9 cellular contexts compared by ENCODE assay signal in the genomic region with DNA sequence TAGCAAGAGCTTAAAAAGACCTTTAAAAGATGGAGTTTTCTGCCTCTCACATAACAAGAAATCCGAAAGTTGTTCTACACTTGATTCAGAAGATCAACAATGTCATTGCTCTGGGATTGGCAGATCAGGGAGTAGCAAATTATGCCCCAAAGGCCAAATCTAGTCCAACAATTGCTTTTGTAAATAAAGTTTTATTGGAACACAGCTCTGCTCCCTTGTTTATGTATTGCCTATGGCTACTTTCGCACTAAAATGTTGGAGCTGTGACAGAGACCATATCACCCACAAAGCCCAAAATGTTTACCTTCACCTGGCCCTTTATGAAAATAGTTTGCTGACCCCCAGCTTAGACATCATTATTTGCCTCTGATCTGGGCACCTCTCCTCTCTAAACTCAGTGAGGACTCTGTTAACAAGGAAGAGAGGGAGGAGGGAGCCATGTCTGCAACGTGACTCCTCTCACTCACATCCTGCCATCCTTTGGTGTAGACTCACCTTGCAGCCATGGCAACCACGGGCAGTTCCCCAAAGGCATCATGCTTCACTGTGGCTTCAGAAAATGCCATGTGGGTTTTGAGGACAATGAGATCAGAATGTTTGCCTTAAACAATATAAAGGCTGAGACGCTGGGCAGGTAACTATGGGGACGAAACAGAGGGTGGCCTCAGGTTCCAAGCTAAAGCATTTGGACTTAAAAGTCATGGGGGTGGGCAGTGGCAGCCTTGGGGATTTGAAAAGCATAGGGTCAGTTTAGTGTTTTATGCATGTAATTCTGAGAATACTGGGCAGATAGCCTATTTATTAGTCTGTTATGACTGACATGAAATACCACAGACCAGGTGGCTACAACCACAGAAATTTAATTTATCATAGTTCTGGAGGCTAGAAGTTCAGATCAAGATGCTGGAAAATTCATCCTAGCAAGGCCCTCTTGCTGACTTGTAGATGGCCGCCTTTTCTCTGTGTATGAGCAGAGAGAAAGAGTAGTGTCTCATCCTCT.
DNase-seq lines count a peak whose midpoint lies in the region; ATAC-seq and TF ChIP-seq lines count a peak whose summit lies in the region.
"Had no signal": no experiment of that assay in that cellular context is flagged by ENCODE, and none has a peak within 500 bp of the region (broad histone marks: within the 10 kb centered on the region; RNA-seq: fewer than 3 reads in every experiment).

No MANE protein-coding gene starts in this region.

- no peak overlapping the region for H3K4me3 Mint-ChIP-seq in H9

- ATAC-seq in HG03025 (IDR thresholded peaks at IDR 0.05; ENCODE audit: low FRiP score, unreplicated experiment) (no peak), GM21723 (IDR thresholded peaks at IDR 0.05; ENCODE audit: unreplicated experiment) (no peak)
- ATAC-seq: right cardiac atrium had no signal

- no peak overlapping the region for H3K4ac ChIP-seq in H9 (ENCODE audit: low read depth, low read length)

- peaks cover 2% of the 10 kb centered on the region; the same call in 1 of the 2 replicates for H3K27me3 Mint-ChIP-seq in H9 (ENCODE audit: low read depth)

- H3K4me3 ChIP-seq in Peyer's patch (no peak overlapping the region), SK-N-SH (ENCODE audit: low read depth in 2 of 2, low read length in 1 of 2) (no peak overlapping the region)

- H3K9ac ChIP-seq in H9 (ENCODE audit: extremely low read depth, insufficient read length, low read length): no peak overlapping the region
- no peak overlapping the region for H3K9ac ChIP-seq in SK-N-SH

- CTCF ChIA-PET in SK-N-SH (lab: Yijun Ruan, JAX): interaction anchor here (2.0 kb wide), 1 partner anchor 9 kb away, joined by 13 read pairs; no protein-coding TSS in a partner anchor

- H3T11ph ChIP-seq in H9 (ENCODE audit: low read length): no peak overlapping the region

- in situ Hi-C loops in GM13977 (cut with MboI; ENCODE audit: low pct_unique_long_range_greater_than_20kb, low sequenced_read_pairs, unreplicated experiment): no loop called here

- no peak for TF ChIP-seq EP300 in SK-N-SH (IDR thresholded peaks at IDR 0.05; ENCODE audit: borderline replicate concordance in 1 of 2, low read depth in 1 of 2, low read length in 1 of 2)

- no peaks in the 10 kb centered on the region for H3F3A ChIP-seq in SK-N-SH (replicated peaks; ENCODE audit: insufficient read depth)

- POLR2A ChIA-PET in SK-N-SH (lab: Yijun Ruan, JAX): no interaction called here

- no peak overlapping the region for H4K8ac ChIP-seq in H9 (replicated peaks; ENCODE audit: insufficient read length, low read depth, low read length)

- no peaks in the 10 kb centered on the region for H3K9me3 ChIP-seq in H9 (ENCODE audit: control insufficient read depth, low read depth, low read length)
- no peaks in the 10 kb centered on the region for H3K9me3 ChIP-seq in Peyer's patch
- no peaks in the 10 kb centered on the region for H3K9me3 ChIP-seq in SK-N-SH

- TF ChIP-seq RAD21 in SK-N-SH (IDR thresholded peaks at IDR 0.05; ENCODE audit: low read length): no peak

- H3K27me3 ChIP-seq in H9 (ENCODE audit: insufficient read depth, low read length) (no peaks in the 10 kb centered on the region), Peyer's patch (no peaks in the 10 kb centered on the region), SK-N-SH (ENCODE audit: insufficient read depth) (no peaks in the 10 kb centered on the region)

- TF ChIP-seq POLR2A in Peyer's patch (IDR thresholded peaks at IDR 0.05): no peak

- H2AK5ac ChIP-seq in H9 (ENCODE audit: insufficient read length, low read length): no peak overlapping the region

- H4K20me1 ChIP-seq in H9 (ENCODE audit: control insufficient read depth, insufficient read depth, insufficient read length): no peaks in the 10 kb centered on the region
- no peaks in the 10 kb centered on the region for H4K20me1 ChIP-seq in SK-N-SH (ENCODE audit: insufficient read depth)

- H3K36me3 ChIP-seq in Peyer's patch (no peaks in the 10 kb centered on the region), SK-N-SH (replicated peaks in 1 of 2; ENCODE audit: control insufficient read depth in 1 of 2, insufficient read depth in 2 of 2, low read length in 1 of 2) (no peaks in the 10 kb centered on the region)

- H3K23me2 ChIP-seq in H9 (ENCODE audit: insufficient read length, low read depth, low read length, poor library complexity, severe bottlenecking): no peaks in the 10 kb centered on the region

- DNase-seq in H9 (no peak), Peyer's patch (peak in 2 of 3 donors; percentile 29 to 64), GM13977 (ENCODE audit: low spot score) (no peak), SK-N-SH (no peak)
- peak; percentile 52 to 58 for DNase-seq in activated T-helper 1 cell treated with anti-CD3 and anti-CD28 coated beads, Interleukin-2, amount 50 U/mL, for 16 hours (ENCODE audit: low read depth in 1 of 2, low spot score in 1 of 2)
- DNase-seq in stimulated activated CD4-positive, alpha-beta T cell treated with anti-CD3 and anti-CD28 coated beads, Interleukin-15, amount 100 ng/mL, for 48 hours (ENCODE audit: low read depth in 2 of 2): peak; percentile 45 to 65
- DNase-seq: right cardiac atrium had no signal

- H2BK5ac ChIP-seq in H9 (ENCODE audit: insufficient read length, low read length): no peak overlapping the region

- H2AFZ ChIP-seq in H9 (ENCODE audit: low read length) (no peak overlapping the region), SK-N-SH (ENCODE audit: low read depth) (no peak overlapping the region)

- no peak for TF ChIP-seq CTCF in H9 (conservative IDR thresholded peaks at IDR 0.05)
- TF ChIP-seq CTCF in Peyer's patch (IDR thresholded peaks at IDR 0.05): no peak
- TF ChIP-seq CTCF in GM13977 (IDR thresholded peaks at IDR 0.05; ENCODE audit: extremely low read depth, insufficient read depth, missing control alignments): no peak
- no peak for TF ChIP-seq CTCF in SK-N-SH (IDR thresholded peaks at IDR 0.05)

- no peak overlapping the region for H3K56ac ChIP-seq in H9 (ENCODE audit: insufficient read length, low read depth, low read length)

- H3K4me1 Mint-ChIP-seq in H9: peaks cover 4% of the 10 kb centered on the region in 2 experiments; a peak in 2 of 4 replicates

- H3K27ac ChIP-seq in H9 (ENCODE audit: insufficient read length, low read depth, low read length): no peak overlapping the region
- peak overlapping the region in 2 of 4 donors; percentile 48 to 66 for H3K27ac ChIP-seq in Peyer's patch
- H3K27ac ChIP-seq in SK-N-SH (ENCODE audit: low read depth in 2 of 2, low read length in 1 of 2): no peak overlapping the region

- no peak overlapping the region for H2BK20ac ChIP-seq in H9 (ENCODE audit: low read depth, low read length, poor library complexity, severe bottlenecking)

- peak overlapping the region; percentile 11 for H3K18ac ChIP-seq in H9 (ENCODE audit: insufficient read length, low read depth, low read length)

- H3K4me2 ChIP-seq in H9 (ENCODE audit: insufficient read depth, insufficient read length, low read length): no peak overlapping the region
- no peak overlapping the region for H3K4me2 ChIP-seq in SK-N-SH

- H3K9me3 Mint-ChIP-seq in H9: 0 out of 5 replicates have a peak, but pooled peaks cover 0 to 2% of the 10 kb centered on the region in 2 experiments

- no peaks in the 10 kb centered on the region for H3K9me2 ChIP-seq in SK-N-SH

- no peak overlapping the region for H2BK12ac ChIP-seq in H9 (ENCODE audit: insufficient read length, low read depth, low read length)

- H3K36me3 Mint-ChIP-seq in H9 (ENCODE audit: insufficient read depth in 1 of 3, low read depth in 3 of 3): no peaks in the 10 kb centered on the region

- H3K23ac ChIP-seq in H9 (ENCODE audit: insufficient read length, low read depth, low read length): no peak overlapping the region

- no CpG with 5 or more reads among the region's 7 CpGs for WGBS in H9 (ENCODE audit: extremely low coverage, insufficient read length, low lambda C conversion rate)
- WGBS in SK-N-SH (ENCODE audit: low lambda C conversion rate): 13% methylated on average over 7 of the region's 7 CpGs

- H3K14ac ChIP-seq in H9 (ENCODE audit: insufficient read depth, low read length): no peak overlapping the region

- no peak overlapping the region for H2BK120ac ChIP-seq in H9 (ENCODE audit: low read depth, low read length, poor library complexity, severe bottlenecking)

- H3K4me1 ChIP-seq in H9 (ENCODE audit: insufficient read depth, low read length): no peaks in the 10 kb centered on the region
- H3K4me1 ChIP-seq in Peyer's patch: no peaks in the 10 kb centered on the region
- H3K4me1 ChIP-seq in SK-N-SH (ENCODE audit: control insufficient read depth in 1 of 2, insufficient read depth in 2 of 2, low read depth in 1 of 2, low read length in 1 of 2): no peaks in the 10 kb centered on the region

- H3K79me2 ChIP-seq in H9 (ENCODE audit: insufficient read depth, low read length): no peaks in the 10 kb centered on the region
- no peaks in the 10 kb centered on the region for H3K79me2 ChIP-seq in SK-N-SH (ENCODE audit: insufficient read depth)

- no peak overlapping the region for H2BK15ac ChIP-seq in H9 (ENCODE audit: low read depth, low read length)

- no peak overlapping the region for H4K5ac ChIP-seq in H9 (ENCODE audit: insufficient read length, low read depth, low read length)

- H4K91ac ChIP-seq in H9 (ENCODE audit: insufficient read length, low read depth, low read length): no peak overlapping the region

- H3K79me1 ChIP-seq in H9 (ENCODE audit: insufficient read depth, low read depth, low read length, poor library complexity, severe bottlenecking): no peaks in the 10 kb centered on the region

- H3K27ac Mint-ChIP-seq in H9: no peak overlapping the region

TF ChIP-seq in SK-N-SH, 30 proteins besides CTCF, POLR2A, EP300 and RAD21 (continues in another document):
- TF ChIP-seq SIN3A (IDR thresholded peaks at IDR 0.05; ENCODE audit: borderline replicate concordance, low read depth, low read length): no peak
- TF ChIP-seq RFX5 (IDR thresholded peaks at IDR 0.05; ENCODE audit: low read length): no peak
- TF ChIP-seq FOXM1 (IDR thresholded peaks at IDR 0.05; ENCODE audit: low read depth): no peak
- no peak for TF ChIP-seq ELF1 (IDR thresholded peaks at IDR 0.05)
- TF ChIP-seq, protein P1, sequence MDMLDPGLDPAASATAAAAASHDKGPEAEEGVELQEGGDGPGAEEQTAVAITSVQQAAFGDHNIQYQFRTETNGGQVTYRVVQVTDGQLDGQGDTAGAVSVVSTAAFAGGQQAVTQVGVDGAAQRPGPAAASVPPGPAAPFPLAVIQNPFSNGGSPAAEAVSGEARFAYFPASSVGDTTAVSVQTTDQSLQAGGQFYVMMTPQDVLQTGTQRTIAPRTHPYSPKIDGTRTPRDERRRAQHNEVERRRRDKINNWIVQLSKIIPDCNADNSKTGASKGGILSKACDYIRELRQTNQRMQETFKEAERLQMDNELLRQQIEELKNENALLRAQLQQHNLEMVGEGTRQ (IDR thresholded peaks at IDR 0.05; ENCODE audit: borderline replicate concordance, low read depth, low read length): no peak
- TF ChIP-seq YY1 (IDR thresholded peaks at IDR 0.05; ENCODE audit: low read depth): no peak
- no peak for TF ChIP-seq SMC3 (IDR thresholded peaks at IDR 0.05; ENCODE audit: low read depth, low read length)
- no peak for TF ChIP-seq RCOR1 (IDR thresholded peaks at IDR 0.05; ENCODE audit: low read length)

Comparison
In these comparisons a context has a peak if more than half of its experiments do, and no peak if none do; other contexts are left out.
1. DNase-seq: peak in Peyer's patch (2 of 3), activated T-helper 1 cell treated with anti-CD3 and anti-CD28 coated beads, Interleukin-2, amount 50 U/mL, for 16 hours (2 of 2) and stimulated activated CD4-positive, alpha-beta T cell treated with anti-CD3 and anti-CD28 coated beads, Interleukin-15, amount 100 ng/mL, for 48 hours (2 of 2); none in H9 (single experiment), GM13977 (single experiment) and SK-N-SH (single experiment).